1 cellular context compared by ENCODE assay signal in the genomic region with DNA sequence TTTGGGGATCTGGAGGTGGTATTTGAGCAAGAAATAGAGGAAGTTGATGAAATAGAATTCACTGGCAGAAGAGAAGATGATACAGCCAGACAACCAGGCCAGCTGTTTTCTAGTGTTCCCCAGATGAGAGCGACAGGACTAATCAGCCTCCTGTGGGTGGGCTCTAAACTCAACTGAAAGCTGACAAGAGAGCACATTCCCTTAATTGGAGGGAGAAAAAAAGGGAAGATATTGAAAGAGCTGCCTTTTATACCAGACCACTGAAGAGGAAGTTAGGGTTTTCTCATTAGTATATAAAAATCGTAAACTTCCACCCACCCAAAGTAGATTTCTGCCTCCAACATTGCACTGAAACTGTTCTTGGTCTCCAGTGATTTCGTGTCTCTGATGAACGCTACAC.
TF ChIP-seq lines count a peak whose summit lies in the region.

No MANE protein-coding gene starts in this region.

TF ChIP-seq in SK-N-SH treated with all-trans-retinoic acid at 6 μM for 48 hours, 23 proteins besides CTCF, POLR2A, EP300 and RAD21 (continued from another document):
- TF ChIP-seq, protein P1, sequence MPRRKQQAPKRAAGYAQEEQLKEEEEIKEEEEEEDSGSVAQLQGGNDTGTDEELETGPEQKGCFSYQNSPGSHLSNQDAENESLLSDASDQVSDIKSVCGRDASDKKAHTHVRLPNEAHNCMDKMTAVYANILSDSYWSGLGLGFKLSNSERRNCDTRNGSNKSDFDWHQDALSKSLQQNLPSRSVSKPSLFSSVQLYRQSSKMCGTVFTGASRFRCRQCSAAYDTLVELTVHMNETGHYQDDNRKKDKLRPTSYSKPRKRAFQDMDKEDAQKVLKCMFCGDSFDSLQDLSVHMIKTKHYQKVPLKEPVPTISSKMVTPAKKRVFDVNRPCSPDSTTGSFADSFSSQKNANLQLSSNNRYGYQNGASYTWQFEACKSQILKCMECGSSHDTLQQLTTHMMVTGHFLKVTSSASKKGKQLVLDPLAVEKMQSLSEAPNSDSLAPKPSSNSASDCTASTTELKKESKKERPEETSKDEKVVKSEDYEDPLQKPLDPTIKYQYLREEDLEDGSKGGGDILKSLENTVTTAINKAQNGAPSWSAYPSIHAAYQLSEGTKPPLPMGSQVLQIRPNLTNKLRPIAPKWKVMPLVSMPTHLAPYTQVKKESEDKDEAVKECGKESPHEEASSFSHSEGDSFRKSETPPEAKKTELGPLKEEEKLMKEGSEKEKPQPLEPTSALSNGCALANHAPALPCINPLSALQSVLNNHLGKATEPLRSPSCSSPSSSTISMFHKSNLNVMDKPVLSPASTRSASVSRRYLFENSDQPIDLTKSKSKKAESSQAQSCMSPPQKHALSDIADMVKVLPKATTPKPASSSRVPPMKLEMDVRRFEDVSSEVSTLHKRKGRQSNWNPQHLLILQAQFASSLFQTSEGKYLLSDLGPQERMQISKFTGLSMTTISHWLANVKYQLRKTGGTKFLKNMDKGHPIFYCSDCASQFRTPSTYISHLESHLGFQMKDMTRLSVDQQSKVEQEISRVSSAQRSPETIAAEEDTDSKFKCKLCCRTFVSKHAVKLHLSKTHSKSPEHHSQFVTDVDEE (CRISPR knock-in tag; IDR thresholded peaks at IDR 0.05), result no peak
